In the genomic region with DNA sequence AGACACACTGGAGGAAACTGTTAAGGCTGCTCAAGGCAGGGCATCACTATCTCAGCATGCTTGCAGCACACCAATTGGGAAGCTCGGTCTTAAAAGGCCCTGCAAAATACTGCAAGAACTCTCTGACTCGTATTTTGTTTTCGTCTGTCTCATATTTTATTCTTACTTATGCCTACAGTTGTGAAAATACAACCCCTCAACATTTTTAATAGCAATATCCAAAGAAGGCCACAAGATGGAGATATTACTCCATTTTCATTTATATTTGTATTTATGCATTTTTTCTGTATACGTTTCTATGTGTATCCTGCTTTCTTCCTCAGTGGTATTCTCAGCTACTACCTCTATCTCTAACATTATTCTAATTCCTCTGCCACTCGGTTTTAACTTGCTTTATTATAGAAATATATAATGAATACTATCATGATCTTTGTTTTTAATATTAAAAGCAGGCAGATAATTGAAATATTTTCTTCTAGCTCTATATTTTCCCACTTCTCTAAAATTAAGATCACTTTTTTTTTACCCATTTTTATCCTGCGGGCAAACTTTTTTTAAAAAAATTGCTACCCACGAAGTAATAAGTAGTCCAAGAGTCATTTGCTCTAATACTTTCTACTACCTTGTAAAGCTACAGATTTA, we compare ENCODE assay signal across 9 cellular contexts. TPM values are rescaled to one million over a fixed set of nuclear protein-coding genes. Genes with fewer than 3 reads are reported as not detected.
DNase-seq lines count a peak whose midpoint lies in the region; ATAC-seq and TF ChIP-seq lines count a peak whose summit lies in the region.
"Had no signal": no experiment of that assay in that cellular context is flagged by ENCODE, and none has a peak within 500 bp of the region (broad histone marks: within the 10 kb centered on the region; RNA-seq: fewer than 3 reads in every experiment).

No MANE protein-coding gene starts in this region.

- TF ChIP-seq POLR2A in erythroblast (IDR thresholded peaks at IDR 0.05; ENCODE audit: low read length) = no peak

- peak; percentile 29 for TF ChIP-seq CTCF in retinal pigment epithelial cell (conservative IDR thresholded peaks at IDR 0.05; ENCODE audit: low read depth, low read length)

- H3K4me3 ChIP-seq in retinal pigment epithelial cell (ENCODE audit: low read length) = no peak overlapping the region
- no peak overlapping the region for H3K4me3 ChIP-seq in H7 (ENCODE audit: insufficient read depth, low read depth, low read length)
- H3K4me3 ChIP-seq: BLaER1 had no signal

- H3K36me3 ChIP-seq in H7 (replicated peaks; ENCODE audit: control insufficient read depth, insufficient read depth, low read length) = no peaks in the 10 kb centered on the region
- H3K36me3 ChIP-seq: BLaER1 had no signal

- DNase-seq in NCI-H1092 treated with DMSO at 0.1 percent for 48 hours (lab: John Stamatoyannopoulos, UW) (peak; percentile 15), NCI-H1092 (lab: John Stamatoyannopoulos, UW) (no peak), NCI-H2227 treated with DMSO at 0.1 percent for 48 hours (lab: John Stamatoyannopoulos, UW) (peak; percentile 28), erythroblast (lab: John Stamatoyannopoulos, UW) (peak; percentile 54 to 70), retinal pigment epithelial cell (ENCODE audit: low read depth) (no peak), H7 (no peak)
- no peak for DNase-seq in activated effector memory CD4-positive, alpha-beta T cell treated with Interleukin-2 at 50 U/mL for 16 hours

- no peak for ATAC-seq in HG02610 (IDR thresholded peaks at IDR 0.05; ENCODE audit: unreplicated experiment)

- H3K27me3 ChIP-seq in H7 (ENCODE audit: control insufficient read depth, insufficient read depth, low read length) = no peaks in the 10 kb centered on the region
- H3K27me3 ChIP-seq: BLaER1 had no signal

RNA-seq across cellular contexts. Expression of gene DNAJC1, which starts 10.0 kb away (rescaled TPM):
- 17.9 and 20.4 TPM in 2 replicates for total RNA-seq in H7 (2014; rRNA removed; shearing (Covaris generic))

Comparison
In these comparisons a context has a peak if more than half of its experiments do, and no peak if none do; other contexts are left out.
1. DNase-seq: peak in NCI-H1092 treated with DMSO at 0.1 percent for 48 hours (single experiment), NCI-H2227 treated with DMSO at 0.1 percent for 48 hours (single experiment) and erythroblast (2 of 2); none in NCI-H1092 (single experiment), retinal pigment epithelial cell (single experiment), H7 (single experiment) and activated effector memory CD4-positive, alpha-beta T cell treated with Interleukin-2 at 50 U/mL for 16 hours (single experiment).